In genomic region chr2:86072271-86072858, GRCh38 we compare ENCODE assay signal across 8 cellular contexts. TPM values are rescaled to one million over a fixed set of nuclear protein-coding genes. Genes with fewer than 3 reads are reported as not detected.
DNase-seq lines count a peak whose midpoint lies in the region; ATAC-seq and TF ChIP-seq lines count a peak whose summit lies in the region.

No MANE protein-coding gene starts in this region.

- no peak for TF ChIP-seq CTCF in tibial nerve (IDR thresholded peaks at IDR 0.05)

- peak; percentile 30 to 85 for TF ChIP-seq EP300 in tibial nerve (IDR thresholded peaks at IDR 0.05)

- peak in 41 of 56 donors; percentile 19 to 78 (median 49) for DNase-seq in amygdala (lab: John Stamatoyannopoulos, UW)
- peak; percentile 24 for DNase-seq in left kidney (ENCODE audit: low read depth, low spot score)
- DNase-seq in tibial nerve (ENCODE audit: low spot score in 2 of 2) = peak; percentile 68 to 72
- DNase-seq in activated T-cell treated with anti-CD3 and anti-CD28 coated beads, Interleukin-2, amount 50 U/mL, for 1 hour = no peak
- no peak for DNase-seq in T-helper 9 cell

- peaks cover 10% of the 10 kb centered on the region for H3K36me3 Mint-ChIP-seq in IgD-negative memory B cell

- H3K27ac Mint-ChIP-seq in IgD-negative memory B cell = peak overlapping the region; percentile 96 to 97 (median 97)

- no peak overlapping the region for H3K4me3 ChIP-seq in tibial nerve

- no peak for TF ChIP-seq POLR2A in tibial nerve (IDR thresholded peaks at IDR 0.05)

- ATAC-seq in GM18861 (IDR thresholded peaks at IDR 0.05; ENCODE audit: unreplicated experiment) (peak; percentile 64), HG03139 (IDR thresholded peaks at IDR 0.05; ENCODE audit: unreplicated experiment) (no peak)

- H3K27me3 Mint-ChIP-seq in IgD-negative memory B cell = no peaks in the 10 kb centered on the region

- peak overlapping the region in 3 of 4 donors; percentile 36 to 81 (median 75) for H3K27ac ChIP-seq in tibial nerve

- peak overlapping the region in 3 of 4 donors; percentile 44 to 84 (median 52) for H3K4me3 Mint-ChIP-seq in IgD-negative memory B cell

- peaks cover 0 to 26% (median 14%) of the 10 kb centered on the region in 4 donors for H3K4me1 ChIP-seq in tibial nerve

- H3K9me3 ChIP-seq in tibial nerve = no peaks in the 10 kb centered on the region

- peaks cover 0 to 2% (median 0%) of the 10 kb centered on the region in 3 donors for H3K9me3 Mint-ChIP-seq in IgD-negative memory B cell

- H3K4me1 Mint-ChIP-seq in IgD-negative memory B cell = peaks cover 19 to 27% (median 22%) of the 10 kb centered on the region in 3 donors

- WGBS in tibial nerve, 2 donors = 9 to 21% methylated on average over 9 of the region's 9 CpGs

- H3K36me3 ChIP-seq in tibial nerve = peaks cover 0 to 71% (median 17%) of the 10 kb centered on the region in 3 donors

- H3K27me3 ChIP-seq in tibial nerve = no peaks in the 10 kb centered on the region

RNA-seq across cellular contexts. Expression of gene POLR1A, which starts 33.3 kb away (rescaled TPM):
- 2.7 TPM for polyA plus RNA-seq in IgD-negative memory B cell
- total RNA-seq in tibial nerve = 10 to 100 TPM; 15.3 to 22.3 (median 19.8) TPM

RNA-seq across cellular contexts. Expression of gene PTCD3, which starts 33.7 kb away (rescaled TPM):
- 47.9 TPM for polyA plus RNA-seq in IgD-negative memory B cell
- 100 to 1,000 TPM in 1 of 4 donors, 10 to 100 TPM in 3; 61.5 to 103 (median 73.7) TPM for total RNA-seq in tibial nerve

Comparison
In these comparisons a context has a peak if more than half of its experiments do, and no peak if none do; other contexts are left out.
1. DNase-seq: peak in amygdala (41 of 56), left kidney (single experiment) and tibial nerve (2 of 2); none in activated T-cell treated with anti-CD3 and anti-CD28 coated beads, Interleukin-2, amount 50 U/mL, for 1 hour (single experiment) and T-helper 9 cell (single experiment).